ENCODE assay signal across 23 cellular contexts in the genomic region with DNA sequence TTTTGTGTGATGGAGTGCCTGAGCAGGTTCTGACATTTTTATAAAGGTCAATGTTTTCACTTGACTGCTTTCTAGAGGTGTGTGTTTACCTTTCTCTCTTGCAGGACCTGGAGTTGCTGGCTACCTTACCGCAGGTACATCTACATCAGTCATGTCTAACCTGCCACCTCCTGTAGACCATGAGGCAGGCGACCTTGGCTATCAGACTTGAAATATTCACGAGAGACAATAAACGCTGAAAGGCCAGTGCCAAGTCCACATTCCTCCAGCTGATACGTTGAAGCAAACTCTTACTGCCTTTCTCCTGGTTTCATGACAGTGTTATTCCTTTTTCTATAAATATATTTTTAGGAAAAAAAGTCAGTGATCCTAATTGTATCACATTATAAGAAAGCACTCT. TPM values are rescaled to one million over a fixed set of nuclear protein-coding genes. Genes with fewer than 3 reads are reported as not detected.
"Had no signal": no experiment of that assay in that cellular context is flagged by ENCODE, and none has a peak within 500 bp of the region (broad histone marks: within the 10 kb centered on the region; RNA-seq: fewer than 3 reads in every experiment).

No MANE protein-coding gene starts in this region.

- H3K27me3 Mint-ChIP-seq: dendritic cell treated with granulocyte-macrophage colony-stimulating factor and Interleukin-4, amounts not matched to agents 40 ng/mL and 50 ng/mL, for 4 days; effector memory CD8-positive, alpha-beta T cell; memory B cell; natural killer cell treated with Interleukin-12 subunit alpha and Interleukin-12 subunit beta and Interleukin-15 and Interleukin-18, amount 100 ng/mL, for 72 hours; progenitor cell of endocrine pancreas had no signal

- H3K9me3 ChIP-seq: esophagus muscularis mucosa, gastrocnemius medialis, heart right ventricle, left ventricle myocardium inferior, lower lobe of right lung, ovary, suprapubic skin, tibial nerve had no signal

- FAIRE-seq: colon had no signal

- H3K4me3 Mint-ChIP-seq: dendritic cell treated with granulocyte-macrophage colony-stimulating factor and Interleukin-4, amounts not matched to agents 40 ng/mL and 50 ng/mL, for 4 days; effector memory CD8-positive, alpha-beta T cell; memory B cell; natural killer cell treated with Interleukin-12 subunit alpha and Interleukin-12 subunit beta and Interleukin-15 and Interleukin-18, amount 100 ng/mL, for 72 hours; neural progenitor cell had no signal

- H3K27ac Mint-ChIP-seq: dendritic cell treated with granulocyte-macrophage colony-stimulating factor and Interleukin-4, amounts not matched to agents 40 ng/mL and 50 ng/mL, for 4 days; effector memory CD8-positive, alpha-beta T cell; memory B cell; natural killer cell treated with Interleukin-12 subunit alpha and Interleukin-12 subunit beta and Interleukin-15 and Interleukin-18, amount 100 ng/mL, for 72 hours; neural progenitor cell had no signal

- H3K4me2 ChIP-seq: neural progenitor cell had no signal

- ATAC-seq: effector memory CD8-positive, alpha-beta T cell; gastrocnemius medialis; heart right ventricle; lower lobe of right lung; natural killer cell treated with Interleukin-12 subunit alpha and Interleukin-12 subunit beta and Interleukin-15 and Interleukin-18, amount 100 ng/mL, for 72 hours; sciatic nerve had no signal

- H3K36me3 ChIP-seq: neural progenitor cell, ovary had no signal

- H3K4me1 Mint-ChIP-seq: memory B cell, neural progenitor cell had no signal

- H3K4me1 ChIP-seq: gastrocnemius medialis, lower lobe of right lung, neural progenitor cell had no signal

- H3K9ac ChIP-seq: neural progenitor cell had no signal

- H3K9me3 Mint-ChIP-seq: dendritic cell treated with granulocyte-macrophage colony-stimulating factor and Interleukin-4, amounts not matched to agents 40 ng/mL and 50 ng/mL, for 4 days; effector memory CD8-positive, alpha-beta T cell; memory B cell; natural killer cell treated with Interleukin-12 subunit alpha and Interleukin-12 subunit beta and Interleukin-15 and Interleukin-18, amount 100 ng/mL, for 72 hours; neural progenitor cell had no signal

- H3K27me3 ChIP-seq: esophagus muscularis mucosa, gastrocnemius medialis, heart right ventricle, neural progenitor cell, ovary, suprapubic skin, tibial nerve had no signal

- H3K4me3 ChIP-seq: esophagus muscularis mucosa, gastrocnemius medialis, heart right ventricle, left ventricle myocardium inferior, lower lobe of right lung, neural progenitor cell, ovary, suprapubic skin, tibial nerve had no signal

- H3K27ac ChIP-seq: epithelial cell of prostate, esophagus muscularis mucosa, gastrocnemius medialis, heart right ventricle, left ventricle myocardium inferior, lower lobe of right lung, neural progenitor cell, ovary, suprapubic skin, tibial nerve had no signal

- DNase-seq: cerebellar nuclear complex; effector memory CD8-positive, alpha-beta T cell; gastrocnemius medialis; heart right ventricle; islet precursor cell; left ventricle myocardium inferior; lower lobe of right lung; midbrain; nucleus accumbens; ovary; retina; stimulated activated naive CD4-positive, alpha-beta T cell had no signal

- H2AFZ ChIP-seq: neural progenitor cell had no signal

RNA-seq across cellular contexts. Expression of a gene that starts 59.0 kb away (rescaled TPM):
- total RNA-seq: gastrocnemius medialis; natural killer cell treated with Interleukin-12 subunit alpha and Interleukin-12 subunit beta and Interleukin-15 and Interleukin-18, amount 100 ng/mL, for 72 hours; progenitor cell of endocrine pancreas had no signal
